8 cellular contexts compared by ENCODE assay signal in genomic region chr7:22782616-22783232, GRCh38. TPM values are rescaled to one million over a fixed set of nuclear protein-coding genes. Genes with fewer than 3 reads are reported as not detected.
DNase-seq lines count a peak whose midpoint lies in the region; ATAC-seq, FAIRE-seq and TF ChIP-seq lines count a peak whose summit lies in the region.

No MANE protein-coding gene starts in this region.

- peak; percentile 97 for TF ChIP-seq CTCF in OCI-LY7 (conservative IDR thresholded peaks at IDR 0.05; ENCODE audit: low read length)
- peak; percentile 88 for TF ChIP-seq CTCF in fibroblast of mammary gland (conservative IDR thresholded peaks at IDR 0.05; ENCODE audit: control insufficient read depth, insufficient read depth, low read depth, low read length)
- peak; percentile 36 to 65 (median 64) for TF ChIP-seq CTCF in pancreas (IDR thresholded peaks at IDR 0.05)
- TF ChIP-seq CTCF in upper lobe of right lung (IDR thresholded peaks at IDR 0.05) = peak; percentile 88

- H3K9me3 ChIP-seq in OCI-LY7 (ENCODE audit: low read length) = no peaks in the 10 kb centered on the region
- H3K9me3 ChIP-seq in pancreas = no peaks in the 10 kb centered on the region
- no peaks in the 10 kb centered on the region for H3K9me3 ChIP-seq in upper lobe of right lung

- no TSS peak for BruUV-seq in OCI-LY7 (replicated peaks; lab: Mats Ljungman, UMichigan)

- intact Hi-C loops in OCI-LY7 (cut with micrococcal nuclease; ENCODE audit: unreplicated experiment) = loop anchor here (1.0 to 5.0 kb wide), 3 partner anchors 55 to 275 kb away; partner anchors contain the start of gene IL6
- intact Hi-C loops in pancreas (cut with DNase I) = no loop called here
- intact Hi-C loops in upper lobe of right lung (cut with DNase I) = no loop called here

- H3K9me2 ChIP-seq in OCI-LY7 (ENCODE audit: insufficient read depth, low read length) = no peaks in the 10 kb centered on the region

- CTCF ChIA-PET in OCI-LY7 (lab: Charles Lee; ENCODE audit: unreplicated experiment) = interaction anchor here (0.6 to 1.0 kb wide), 3 partner anchors 40 to 63 kb away, joined by 3 read pairs; no protein-coding TSS in a partner anchor

- H3K4me3 ChIP-seq in OCI-LY7 (ENCODE audit: low read depth, low read length, poor library complexity, severe bottlenecking) = no peak overlapping the region
- no peak overlapping the region for H3K4me3 ChIP-seq in fibroblast of mammary gland (ENCODE audit: control insufficient read depth, low read depth, low read length)
- H3K4me3 ChIP-seq in pancreas = no peak overlapping the region
- H3K4me3 ChIP-seq in upper lobe of right lung = no peak overlapping the region

- 57 to 60% methylated on average over 7 of the region's 7 CpGs for WGBS in pancreas, 2 donors

- H3K36me3 ChIP-seq in OCI-LY7 (ENCODE audit: insufficient read depth, low read length) (no peaks in the 10 kb centered on the region), pancreas (no peaks in the 10 kb centered on the region), upper lobe of right lung (no peaks in the 10 kb centered on the region)

- H4K20me1 ChIP-seq in OCI-LY7 (ENCODE audit: insufficient read depth, low read length) = no peaks in the 10 kb centered on the region

- H3K27ac ChIP-seq in OCI-LY7 (ENCODE audit: low read depth, low read length, poor library complexity, severe bottlenecking) (no peak overlapping the region), pancreas (no peak overlapping the region), upper lobe of right lung (no peak overlapping the region)

- H3K79me2 ChIP-seq in OCI-LY7 (ENCODE audit: insufficient read depth, low read depth, low read length) = no peaks in the 10 kb centered on the region

- no peak overlapping the region for H2AFZ ChIP-seq in OCI-LY7 (ENCODE audit: low read length)

- FAIRE-seq in pancreas (lab: Jason Lieb, UNC) = no peak

- no peak overlapping the region for H3K4me2 ChIP-seq in OCI-LY7 (ENCODE audit: low read length)

- peak; percentile 67 for DNase-seq in AG08396 (ENCODE audit: low spot score)
- peak; percentile 75 for DNase-seq in OCI-LY7 (ENCODE audit: low spot score)
- DNase-seq in activated T-cell treated with anti-CD3 and anti-CD28 coated beads for 24 hours (ENCODE audit: low read depth) = peak; percentile 61
- peak; percentile 65 for DNase-seq in fibroblast of mammary gland (ENCODE audit: low read depth)
- peak; percentile 27 to 79 (median 60) for DNase-seq in pancreas
- peak; percentile 81 for DNase-seq in upper lobe of right lung

- ATAC-seq in GM18502 (IDR thresholded peaks at IDR 0.05; ENCODE audit: poor library complexity, unreplicated experiment) (peak; percentile 68), HG03196 (IDR thresholded peaks at IDR 0.05; ENCODE audit: unreplicated experiment) (peak; percentile 73), pancreas (peak; percentile 55 to 85 (median 76)), upper lobe of right lung (peak; percentile 97)

- H3K27me3 ChIP-seq in pancreas (no peaks in the 10 kb centered on the region), upper lobe of right lung (no peaks in the 10 kb centered on the region)

- POLR2A ChIA-PET in OCI-LY7 (lab: Charles Lee) = interaction anchor here (0.9 to 1.0 kb wide), 2 partner anchors 59 to 272 kb away, joined by 3 read pairs; no protein-coding TSS in a partner anchor

- H3K4me1 ChIP-seq in OCI-LY7 (ENCODE audit: insufficient read depth, low read length, poor library complexity, severe bottlenecking) (no peaks in the 10 kb centered on the region), pancreas (peaks cover 0 to 5% (median 0%) of the 10 kb centered on the region in 3 donors), upper lobe of right lung (no peaks in the 10 kb centered on the region)

RNA-seq across cellular contexts. Expression of gene TOMM7, which starts 39.9 kb away (rescaled TPM):
- 184 and 195 TPM in 2 replicates for total RNA-seq in OCI-LY7 (2014; rRNA removed; shearing (Covaris generic))
- 189 and 202 TPM in 2 replicates for total RNA-seq in OCI-LY7 (2022)
- 100 to 1,000 TPM; 210 to 316 (median 223) TPM for total RNA-seq in pancreas
- polyA plus RNA-seq in pancreas = 100 to 1,000 TPM; 126 to 262 TPM
- 361 TPM for total RNA-seq in upper lobe of right lung

RNA-seq across cellular contexts. Expression of gene IL6, which starts 55.7 kb away (rescaled TPM):
- total RNA-seq in OCI-LY7 (2014; rRNA removed; shearing (Covaris generic)) = not detected in 2 replicates
- not detected in 2 replicates for total RNA-seq in OCI-LY7 (2022)
- 1 to 10 TPM in 2 of 6 donors, under 1 TPM in 4; 0.22 to 1.7 (median 0.34) TPM for total RNA-seq in pancreas
- polyA plus RNA-seq in pancreas = 1 to 10 TPM in 1 of 2 donors, under 1 TPM in 1; 0.68 to 3.1 TPM
- total RNA-seq in upper lobe of right lung = 6.5 TPM
